ENCODE assay signal across 30 cellular contexts in genomic region chr15:43046484-43046883, GRCh38.
"Had no signal": no experiment of that assay in that cellular context is flagged by ENCODE, and none has a peak within 500 bp of the region (broad histone marks: within the 10 kb centered on the region; RNA-seq: fewer than 3 reads in every experiment).

No MANE protein-coding gene starts in this region.

- H3K27ac Mint-ChIP-seq: nephron; neural progenitor cell; progenitor cell of endocrine pancreas; stimulated activated naive B cell treated with anti-CD40 and anti-IgM and Interleukin-4, amounts not matched to agents 10 μg/mL and 1 μg/mL and 100 μg/mL, for 72 hours; stimulated activated naive CD8-positive, alpha-beta T cell treated with anti-CD3 and anti-CD28 coated beads, Interleukin-15, Interleukin-2, amounts not matched to agents 100 ng/mL and 50 ng/mL, for 24 hours had no signal

- ATAC-seq: natural killer cell; psoas muscle; right cardiac atrium; sciatic nerve; stimulated activated naive B cell treated with anti-CD40 and anti-IgM and Interleukin-4, amounts not matched to agents 10 μg/mL and 1 μg/mL and 100 μg/mL, for 72 hours had no signal

- H3K79me2 ChIP-seq: parathyroid adenoma had no signal

- H3K27me3 ChIP-seq: neural progenitor cell, ovary, spleen, stomach, thyroid gland, tibial nerve, upper lobe of left lung, vagina had no signal

- H2AFZ ChIP-seq: neural progenitor cell, parathyroid adenoma had no signal

- H3K4me3 ChIP-seq: neural progenitor cell, ovary, psoas muscle, skin epidermis, smooth muscle cell, spleen, stomach, thoracic aorta, thyroid gland, tibial nerve, upper lobe of left lung, vagina had no signal

- H3K4me1 Mint-ChIP-seq: nephron; neural progenitor cell; stimulated activated naive B cell treated with anti-CD40 and anti-IgM and Interleukin-4, amounts not matched to agents 10 μg/mL and 1 μg/mL and 100 μg/mL, for 72 hours had no signal

- H3K9me3 Mint-ChIP-seq: natural killer cell; neural progenitor cell; stimulated activated naive B cell treated with anti-CD40 and anti-IgM and Interleukin-4, amounts not matched to agents 10 μg/mL and 1 μg/mL and 100 μg/mL, for 72 hours had no signal

- H3K4me3 Mint-ChIP-seq: natural killer cell; nephron; neural progenitor cell; stimulated activated naive B cell treated with anti-CD40 and anti-IgM and Interleukin-4, amounts not matched to agents 10 μg/mL and 1 μg/mL and 100 μg/mL, for 72 hours; stimulated activated naive CD8-positive, alpha-beta T cell treated with anti-CD3 and anti-CD28 coated beads, Interleukin-15, Interleukin-2, amounts not matched to agents 100 ng/mL and 50 ng/mL, for 24 hours had no signal

- H3K36me3 ChIP-seq: neural progenitor cell, ovary had no signal

- DNase-seq: natural killer cell; occipital lobe; ovary; posterior cingulate gyrus; psoas muscle; right cardiac atrium; spleen; stimulated activated CD4-positive, alpha-beta T cell treated with anti-CD3 and anti-CD28 coated beads, Interleukin-12 subunit alpha, Interleukin-12 subunit beta, amount 100 ng/mL, for 4 hours; stimulated activated CD4-positive, alpha-beta T cell treated with anti-CD3 and anti-CD28 coated beads, Interleukin-1b, Interleukin-23, amount 100 ng/mL, for 48 hours; stimulated activated CD4-positive, alpha-beta T cell treated with anti-CD3 and anti-CD28 coated beads, Interleukin-4, amount 100 ng/mL, for 1 hour; stimulated activated CD4-positive, alpha-beta T cell treated with anti-CD3 and anti-CD28 coated beads, Interleukin-4, amount 100 ng/mL, for 4 hours; stimulated activated CD8-positive, alpha-beta memory T cell treated with anti-CD3 and anti-CD28 coated beads, Interleukin-4, amount 100 ng/mL, for 48 hours; stimulated activated naive B cell treated with anti-CD40 and anti-IgM and Interleukin-4, amounts not matched to agents 10 μg/mL and 1 μg/mL and 100 μg/mL, for 72 hours; stimulated activated naive CD4-positive, alpha-beta T cell treated with Interleukin-2 at 50 U/mL for 16 hours; stomach; thyroid gland; trophoblast cell; upper lobe of left lung had no signal

- H3K9me3 ChIP-seq: ovary, psoas muscle, stomach, thoracic aorta, thyroid gland, tibial nerve, upper lobe of left lung, vagina had no signal

- H3K9ac ChIP-seq: neural progenitor cell, parathyroid adenoma had no signal

- FAIRE-seq: urothelium cell line had no signal

- H3K27me3 Mint-ChIP-seq: progenitor cell of endocrine pancreas; stimulated activated naive B cell treated with anti-CD40 and anti-IgM and Interleukin-4, amounts not matched to agents 10 μg/mL and 1 μg/mL and 100 μg/mL, for 72 hours; stimulated activated naive CD8-positive, alpha-beta T cell treated with anti-CD3 and anti-CD28 coated beads, Interleukin-15, Interleukin-2, amounts not matched to agents 100 ng/mL and 50 ng/mL, for 24 hours had no signal

- H3K4me1 ChIP-seq: neural progenitor cell, parathyroid adenoma, psoas muscle, spleen, stomach, thyroid gland, tibial nerve, upper lobe of left lung, vagina had no signal

- H3K4me2 ChIP-seq: neural progenitor cell, smooth muscle cell had no signal

- H3K27ac ChIP-seq: neural progenitor cell, ovary, parathyroid adenoma, psoas muscle, skin epidermis, spleen, stomach, thoracic aorta, thyroid gland, tibial nerve, upper lobe of left lung, vagina had no signal
